Comparison of ENCODE assay signal across 34 cellular contexts in genomic region chrX:148633509-148633908, GRCh38.
"Had no signal": no experiment of that assay in that cellular context is flagged by ENCODE, and none has a peak within 500 bp of the region (broad histone marks: within the 10 kb centered on the region; RNA-seq: fewer than 3 reads in every experiment).

No MANE protein-coding gene starts in this region.

- H3K4me3 Mint-ChIP-seq: activated B cell treated with CpG ODN at 0.5 μM for 24 hours; activated CD8-positive, alpha-beta T cell treated with anti-CD3 and anti-CD28 coated beads for 36 hours; activated naive CD4-positive, alpha-beta T cell treated with anti-CD3 and anti-CD28 coated beads for 36 hours; activated naive CD4-positive, alpha-beta T cell treated with anti-CD3 and anti-CD28 coated beads, Interleukin-2, amount 50 U/mL, for 24 hours; activated naive CD8-positive, alpha-beta T cell treated with anti-CD3 and anti-CD28 coated beads for 36 hours; activated naive CD8-positive, alpha-beta T cell treated with anti-CD3 and anti-CD28 coated beads, Interleukin-2, amount 50 U/mL, for 24 hours; activated T-cell treated with anti-CD3 and anti-CD28 coated beads, Interleukin-2, amount 50 U/mL, for 4 hours; activated T-helper 17 cell treated with anti-CD3 and anti-CD28 coated beads, Interleukin-2, amount 50 U/mL, for 72 hours; brain; T-helper 17 cell; T-helper 2 cell treated with Interferon-gamma antibody and Interleukin-4, amounts not matched to agents 5 μg/mL and 100 μg/mL, for 36 hours had no signal

- FAIRE-seq: endometrium, endothelial cell of umbilical vein, frontal cortex had no signal

- ATAC-seq: activated CD4-positive, CD25-positive, alpha-beta regulatory T cell treated with anti-CD3 and anti-CD28 coated beads, Interleukin-2, amount 50 U/mL, for 24 hours; activated CD8-positive, alpha-beta T cell treated with anti-CD3 and anti-CD28 coated beads for 36 hours; activated naive CD8-positive, alpha-beta T cell treated with anti-CD3 and anti-CD28 coated beads, Interleukin-2, amount 50 U/mL, for 24 hours; activated T-cell treated with anti-CD3 and anti-CD28 coated beads, Interleukin-2, amount 50 U/mL, for 4 hours; activated T-helper 17 cell treated with anti-CD3 and anti-CD28 coated beads, Interleukin-2, amount 50 U/mL, for 72 hours; T-helper 17 cell had no signal

- H3K27me3 Mint-ChIP-seq: activated B cell treated with CpG ODN at 0.5 μM for 24 hours; activated CD8-positive, alpha-beta T cell treated with anti-CD3 and anti-CD28 coated beads for 36 hours; activated naive CD4-positive, alpha-beta T cell treated with anti-CD3 and anti-CD28 coated beads, Interleukin-2, amount 50 U/mL, for 24 hours; activated naive CD8-positive, alpha-beta T cell treated with anti-CD3 and anti-CD28 coated beads for 36 hours; activated naive CD8-positive, alpha-beta T cell treated with anti-CD3 and anti-CD28 coated beads, Interleukin-2, amount 50 U/mL, for 24 hours; activated T-helper 17 cell treated with anti-CD3 and anti-CD28 coated beads, Interleukin-2, amount 50 U/mL, for 72 hours; T-helper 17 cell had no signal

- DNase-seq: activated B cell treated with CpG ODN at 0.5 μM for 24 hours; activated CD4-positive, alpha-beta T cell treated with anti-CD3 and anti-CD28 coated beads for 48 hours; activated CD4-positive, alpha-beta T cell treated with anti-CD3 and anti-CD28 coated beads, Interleukin-2, amount 50 U/mL, for 1 hour; activated CD4-positive, alpha-beta T cell treated with anti-CD3 and anti-CD28 coated beads, Interleukin-2, amount 50 U/mL, for 48 hours; activated CD8-positive, alpha-beta memory T cell treated with anti-CD3 and anti-CD28 coated beads for 24 hours; activated CD8-positive, alpha-beta T cell treated with anti-CD3 and anti-CD28 coated beads for 36 hours; activated effector memory CD4-positive, alpha-beta T cell treated with anti-CD3 and anti-CD28 coated beads, Interleukin-2, amount 50 U/mL, for 16 hours; activated naive CD4-positive, alpha-beta T cell treated with anti-CD3 and anti-CD28 coated beads for 36 hours; activated naive CD8-positive, alpha-beta T cell treated with anti-CD3 and anti-CD28 coated beads for 36 hours; activated naive CD8-positive, alpha-beta T cell treated with anti-CD3 and anti-CD28 coated beads, Interleukin-2, amount 50 U/mL, for 24 hours; activated T-cell treated with anti-CD3 and anti-CD28 coated beads, Interleukin-2, amount 50 U/mL, for 4 hours; adrenal gland; amygdala; aorta; central memory CD4-positive, alpha-beta T cell; cerebellar nuclear complex; colonic mucosa; effector CD8-positive, alpha-beta T cell; foreskin fibroblast; head of caudate nucleus; T-helper 17 cell; T1000; WERI-Rb-1 had no signal

- H3K9me3 Mint-ChIP-seq: activated B cell treated with CpG ODN at 0.5 μM for 24 hours; activated naive CD4-positive, alpha-beta T cell treated with anti-CD3 and anti-CD28 coated beads for 36 hours; activated naive CD4-positive, alpha-beta T cell treated with anti-CD3 and anti-CD28 coated beads, Interleukin-2, amount 50 U/mL, for 24 hours; activated naive CD8-positive, alpha-beta T cell treated with anti-CD3 and anti-CD28 coated beads, Interleukin-2, amount 50 U/mL, for 24 hours; activated T-cell treated with anti-CD3 and anti-CD28 coated beads, Interleukin-2, amount 50 U/mL, for 4 hours; activated T-helper 17 cell treated with anti-CD3 and anti-CD28 coated beads, Interleukin-2, amount 50 U/mL, for 72 hours; T-helper 2 cell treated with Interferon-gamma antibody and Interleukin-4, amounts not matched to agents 5 μg/mL and 100 μg/mL, for 36 hours had no signal

- H3K36me3 Mint-ChIP-seq: activated naive CD4-positive, alpha-beta T cell treated with anti-CD3 and anti-CD28 coated beads, Interleukin-2, amount 50 U/mL, for 24 hours; brain had no signal

- H3K4me1 ChIP-seq: adrenal gland, breast epithelium, colonic mucosa had no signal

- H3K27me3 ChIP-seq: cardiac muscle cell, colonic mucosa had no signal

- H3K27ac Mint-ChIP-seq: activated B cell treated with CpG ODN at 0.5 μM for 24 hours; activated CD8-positive, alpha-beta T cell treated with anti-CD3 and anti-CD28 coated beads for 36 hours; activated naive CD4-positive, alpha-beta T cell treated with anti-CD3 and anti-CD28 coated beads for 36 hours; activated naive CD4-positive, alpha-beta T cell treated with anti-CD3 and anti-CD28 coated beads, Interleukin-2, amount 50 U/mL, for 24 hours; activated naive CD8-positive, alpha-beta T cell treated with anti-CD3 and anti-CD28 coated beads for 36 hours; activated naive CD8-positive, alpha-beta T cell treated with anti-CD3 and anti-CD28 coated beads, Interleukin-2, amount 50 U/mL, for 24 hours; activated T-helper 17 cell treated with anti-CD3 and anti-CD28 coated beads, Interleukin-2, amount 50 U/mL, for 72 hours; T-helper 17 cell; T-helper 2 cell treated with Interferon-gamma antibody and Interleukin-4, amounts not matched to agents 5 μg/mL and 100 μg/mL, for 36 hours had no signal

- H3K4me1 Mint-ChIP-seq: activated B cell treated with CpG ODN at 0.5 μM for 24 hours; activated naive CD4-positive, alpha-beta T cell treated with anti-CD3 and anti-CD28 coated beads, Interleukin-2, amount 50 U/mL, for 24 hours; activated naive CD8-positive, alpha-beta T cell treated with anti-CD3 and anti-CD28 coated beads for 36 hours; activated naive CD8-positive, alpha-beta T cell treated with anti-CD3 and anti-CD28 coated beads, Interleukin-2, amount 50 U/mL, for 24 hours; activated T-helper 17 cell treated with anti-CD3 and anti-CD28 coated beads, Interleukin-2, amount 50 U/mL, for 72 hours; T-helper 17 cell had no signal

- H3K9me3 ChIP-seq: adrenal gland, breast epithelium, colonic mucosa had no signal

- H3K4me3 ChIP-seq: adrenal gland, breast epithelium, cardiac muscle cell, colonic mucosa had no signal

- H3K27ac ChIP-seq: adrenal gland, breast epithelium, cardiac muscle cell, colonic mucosa, epithelial cell of prostate, WERI-Rb-1 had no signal

- H3K36me3 ChIP-seq: adrenal gland, breast epithelium, cardiac muscle cell, colonic mucosa, WERI-Rb-1 had no signal
